In genomic region chr1:186499571-186499970, GRCh38 we compare ENCODE assay signal across 18 cellular contexts. TPM values are rescaled to one million over a fixed set of nuclear protein-coding genes. Genes with fewer than 3 reads are reported as not detected.
DNase-seq lines count a peak whose midpoint lies in the region; ATAC-seq, FAIRE-seq and TF ChIP-seq lines count a peak whose summit lies in the region.
"Had no signal": no experiment of that assay in that cellular context is flagged by ENCODE, and none has a peak within 500 bp of the region (broad histone marks: within the 10 kb centered on the region; RNA-seq: fewer than 3 reads in every experiment).

No MANE protein-coding gene starts in this region.

- H3K9me1 ChIP-seq in keratinocyte (ENCODE audit: control insufficient read depth, extremely low read depth, insufficient read depth, low read length) = no peaks in the 10 kb centered on the region

- H3K4me2 ChIP-seq in GM23248 (ENCODE audit: unreplicated experiment) (peak overlapping the region; percentile 47), astrocyte (ENCODE audit: low read length) (peak overlapping the region; percentile 41), keratinocyte (ENCODE audit: control insufficient read depth, extremely low read depth, insufficient read depth, low read depth, low read length) (no peak overlapping the region), skeletal muscle satellite cell (ENCODE audit: low read length) (peak overlapping the region; percentile 16)

- in situ Hi-C loops in GM23248 (cut with MboI) = no loop called here

- H3K36me3 ChIP-seq in GM23248 (ENCODE audit: low read depth) (no peaks in the 10 kb centered on the region), astrocyte (ENCODE audit: insufficient read depth, low read length) (no peaks in the 10 kb centered on the region), keratinocyte (ENCODE audit: control insufficient read depth in 2 of 2, extremely low read depth in 1 of 2, insufficient read depth in 2 of 2, low read length in 2 of 2) (no peaks in the 10 kb centered on the region), skeletal muscle satellite cell (ENCODE audit: insufficient read depth, low read length) (no peaks in the 10 kb centered on the region)
- H3K36me3 ChIP-seq: MG63 had no signal

- H3K9me2 ChIP-seq in GM23248 (ENCODE audit: insufficient read depth) = no peaks in the 10 kb centered on the region

- DNase-seq in GM23248 (no peak), astrocyte (ENCODE audit: low read depth) (no peak), keratinocyte (ENCODE audit: low read depth, low spot score) (no peak), cardiac septum (ENCODE audit: low spot score) (no peak)
- no peak for DNase-seq in activated T-helper 2 cell treated with anti-CD3 and anti-CD28 coated beads, Interferon-gamma antibody, Interleukin-2, Interleukin-4, amounts not matched to agents 10 μg/mL and 5 μg/mL and 100 μg/mL, durations not matched to agents 14 hours and 24 hours and 36 hours (ENCODE audit: low spot score)
- DNase-seq: DND-41, GDM1, MG63, NCI-H1105, NCI-H1694 treated with DMSO at 0.1 percent for 48 hours, NCI-H345, NCI-H69 had no signal

- 94 to 100% methylated on average over 1 of the region's 1 CpG for WGBS in GM23248 (ENCODE audit: low coverage in 1 of 2, low lambda C conversion rate in 2 of 2, missing lambda C conversion rate in 2 of 2), 2 experiments

- H3K27me3 ChIP-seq in GM23248 (replicated peaks; ENCODE audit: insufficient read depth) (no peaks in the 10 kb centered on the region), astrocyte (ENCODE audit: insufficient read depth, low read length) (no peaks in the 10 kb centered on the region), keratinocyte (ENCODE audit: control insufficient read depth, extremely low read depth, insufficient read depth, low read length) (no peaks in the 10 kb centered on the region), skeletal muscle satellite cell (ENCODE audit: control insufficient read depth, insufficient read depth, low read length) (no peaks in the 10 kb centered on the region)
- H3K27me3 ChIP-seq: MG63 had no signal

- peaks cover 31% of the 10 kb centered on the region for H3K4me1 Mint-ChIP-seq in astrocyte (ENCODE audit: low read depth, unreplicated experiment)
- H3K4me1 Mint-ChIP-seq in activated T-helper 2 cell treated with anti-CD3 and anti-CD28 coated beads, Interferon-gamma antibody, Interleukin-2, Interleukin-4, amounts not matched to agents 10 μg/mL and 5 μg/mL and 100 μg/mL, durations not matched to agents 14 hours and 24 hours and 36 hours (ENCODE audit: low read depth) = peaks cover 3% of the 10 kb centered on the region

- H3K79me2 ChIP-seq in GM23248 (ENCODE audit: insufficient read depth) = no peaks in the 10 kb centered on the region
- no peaks in the 10 kb centered on the region for H3K79me2 ChIP-seq in astrocyte (ENCODE audit: insufficient read depth, low read length)
- H3K79me2 ChIP-seq in keratinocyte (ENCODE audit: control insufficient read depth, insufficient read depth, low read length) = no peaks in the 10 kb centered on the region

- FAIRE-seq in astrocyte (lab: Jason Lieb, UNC) (peak; percentile 80), keratinocyte (lab: Jason Lieb, UNC) (no peak)
- FAIRE-seq: H54, HepG2 had no signal

- TF ChIP-seq CTCF in astrocyte (IDR thresholded peaks at IDR 0.05; ENCODE audit: insufficient read depth, low read depth, low read length) (no peak), keratinocyte (optimal IDR thresholded peaks at IDR 0.05 in 1 of 3, IDR thresholded peaks at IDR 0.05 in 1 of 3, conservative IDR thresholded peaks at IDR 0.05 in 1 of 3; ENCODE audit: extremely low read depth in 1 of 3, insufficient read depth in 2 of 3, low read length in 3 of 3) (no peak)

- H4K20me1 ChIP-seq in GM23248 (ENCODE audit: insufficient read depth) (no peaks in the 10 kb centered on the region), astrocyte (ENCODE audit: insufficient read depth, low read length) (no peaks in the 10 kb centered on the region), keratinocyte (ENCODE audit: control insufficient read depth, extremely low read depth, insufficient read depth, low read length) (no peaks in the 10 kb centered on the region)

- H3K36me3 Mint-ChIP-seq in astrocyte (ENCODE audit: low read depth, unreplicated experiment) = no peaks in the 10 kb centered on the region
- no peaks in the 10 kb centered on the region for H3K36me3 Mint-ChIP-seq in activated T-helper 2 cell treated with anti-CD3 and anti-CD28 coated beads, Interferon-gamma antibody, Interleukin-2, Interleukin-4, amounts not matched to agents 10 μg/mL and 5 μg/mL and 100 μg/mL, durations not matched to agents 14 hours and 24 hours and 36 hours (ENCODE audit: low read depth)

- H3K4me1 ChIP-seq in GM23248 (ENCODE audit: insufficient read depth) (peaks cover 55% of the 10 kb centered on the region), astrocyte (ENCODE audit: insufficient read depth, low read length) (peaks cover 28% of the 10 kb centered on the region), keratinocyte (ENCODE audit: control insufficient read depth, extremely low read depth, insufficient read depth, low read length) (peaks cover 35% of the 10 kb centered on the region), skeletal muscle satellite cell (ENCODE audit: control insufficient read depth, insufficient read depth, low read length) (peaks cover 25% of the 10 kb centered on the region)

- H3K27ac ChIP-seq in GM23248 (peak overlapping the region; percentile 60), astrocyte (ENCODE audit: low read depth, low read length) (peak overlapping the region; percentile 63), keratinocyte (ENCODE audit: control insufficient read depth, insufficient read depth, low read length) (peak overlapping the region; percentile 29)
- H3K27ac ChIP-seq: SK-N-MC had no signal

- H3K27me3 Mint-ChIP-seq in astrocyte (ENCODE audit: low read depth, unreplicated experiment) = no peaks in the 10 kb centered on the region
- no peaks in the 10 kb centered on the region for H3K27me3 Mint-ChIP-seq in activated T-helper 2 cell treated with anti-CD3 and anti-CD28 coated beads, Interferon-gamma antibody, Interleukin-2, Interleukin-4, amounts not matched to agents 10 μg/mL and 5 μg/mL and 100 μg/mL, durations not matched to agents 14 hours and 24 hours and 36 hours (ENCODE audit: low read depth)

- H3K9ac ChIP-seq in GM23248 (no peak overlapping the region), astrocyte (ENCODE audit: low read length) (peak overlapping the region; percentile 18), keratinocyte (ENCODE audit: control insufficient read depth, extremely low read depth, insufficient read depth, low read length) (no peak overlapping the region), skeletal muscle satellite cell (ENCODE audit: low read depth, low read length) (no peak overlapping the region)

- H2AFZ ChIP-seq in GM23248 (no peak overlapping the region), astrocyte (ENCODE audit: low read depth, low read length) (no peak overlapping the region), keratinocyte (ENCODE audit: control insufficient read depth, low read length) (peak overlapping the region; percentile 31)

- ATAC-seq in GM21737 (IDR thresholded peaks at IDR 0.05; ENCODE audit: unreplicated experiment) = no peak
- ATAC-seq: HepG2, Right ventricle myocardium inferior had no signal

- no peaks in the 10 kb centered on the region for H3K9me3 Mint-ChIP-seq in astrocyte (ENCODE audit: unreplicated experiment)
- no peaks in the 10 kb centered on the region for H3K9me3 Mint-ChIP-seq in activated T-helper 2 cell treated with anti-CD3 and anti-CD28 coated beads, Interferon-gamma antibody, Interleukin-2, Interleukin-4, amounts not matched to agents 10 μg/mL and 5 μg/mL and 100 μg/mL, durations not matched to agents 14 hours and 24 hours and 36 hours

- H3K4me3 ChIP-seq in GM23248 (no peak overlapping the region), astrocyte (ENCODE audit: insufficient read depth, low read depth, low read length) (no peak overlapping the region), keratinocyte (ENCODE audit: control insufficient read depth in 2 of 3, extremely low read depth in 1 of 3, insufficient read depth in 2 of 3, low read depth in 1 of 3, low read length in 3 of 3) (no peak overlapping the region), skeletal muscle satellite cell (ENCODE audit: low read length) (no peak overlapping the region)
- H3K4me3 ChIP-seq: MG63, SK-N-MC had no signal

- H3K4me3 Mint-ChIP-seq in astrocyte (ENCODE audit: unreplicated experiment) = no peak overlapping the region
- H3K4me3 Mint-ChIP-seq in activated T-helper 2 cell treated with anti-CD3 and anti-CD28 coated beads, Interferon-gamma antibody, Interleukin-2, Interleukin-4, amounts not matched to agents 10 μg/mL and 5 μg/mL and 100 μg/mL, durations not matched to agents 14 hours and 24 hours and 36 hours (ENCODE audit: low read depth) = no peak overlapping the region

- peaks cover 41% of the 10 kb centered on the region for H3F3A ChIP-seq in GM23248 (ENCODE audit: insufficient read depth)

- dilution Hi-C loops in keratinocyte (cut with MboI; ENCODE audit: extremely low pct_ligation_motif_present, low sequenced_read_pairs) = no loop called here

- H3K27ac Mint-ChIP-seq in astrocyte (ENCODE audit: unreplicated experiment) = peak overlapping the region; percentile 4
- H3K27ac Mint-ChIP-seq in activated T-helper 2 cell treated with anti-CD3 and anti-CD28 coated beads, Interferon-gamma antibody, Interleukin-2, Interleukin-4, amounts not matched to agents 10 μg/mL and 5 μg/mL and 100 μg/mL, durations not matched to agents 14 hours and 24 hours and 36 hours = no peak overlapping the region

- H3K9me3 ChIP-seq in GM23248 (ENCODE audit: low read depth) (no peaks in the 10 kb centered on the region), astrocyte (ENCODE audit: insufficient read depth, low read depth, low read length) (no peaks in the 10 kb centered on the region), keratinocyte (ENCODE audit: control insufficient read depth, low read depth, low read length) (no peaks in the 10 kb centered on the region), skeletal muscle satellite cell (replicated peaks; ENCODE audit: low read length) (no peaks in the 10 kb centered on the region)
- H3K9me3 ChIP-seq: MG63 had no signal

- intact Hi-C loops in cardiac septum (cut with DNase I) = no loop called here
- intact Hi-C loops in activated T-helper 2 cell treated with anti-CD3 and anti-CD28 coated beads, Interferon-gamma antibody, Interleukin-2, Interleukin-4, amounts not matched to agents 10 μg/mL and 5 μg/mL and 100 μg/mL, durations not matched to agents 14 hours and 24 hours and 36 hours (cut with micrococcal nuclease) = no loop called here

RNA-seq across cellular contexts. Expression of gene PDC, which starts 38.7 kb away (rescaled TPM):
- 0.63 TPM in 1 of 2 replicates, not detected in the other for total RNA-seq in GM23248 (2014; rRNA removed; shearing (Covaris generic))
- polyA plus RNA-seq in GM23248 (2016; fragmentation: Nextera tagmentation; extraction: Ambion mirVana) = 0.20 and 0.94 TPM in 2 replicates
- not detected in 2 replicates for total RNA-seq in astrocyte
- not detected in 3 replicates for polyA plus RNA-seq in keratinocyte
- polyA plus RNA-seq in keratinocyte (2011; ENCODE audit: low read depth) = not detected
- polyA plus RNA-seq in keratinocyte (2011; cell fraction: cytosol; rRNA removed) = not detected in 2 replicates
- polyA plus RNA-seq in keratinocyte (2011; cell fraction: nucleus; rRNA removed) = not detected in 2 replicates
- not detected in 2 replicates for polyA plus RNA-seq in keratinocyte (2012; ENCODE audit: low replicate concordance)
- polyA minus RNA-seq in keratinocyte = not detected in 3 replicates
- polyA minus RNA-seq in keratinocyte (2011; cell fraction: cytosol; rRNA and poly(A)+ RNA removed) = not detected
- polyA minus RNA-seq in keratinocyte (2011; cell fraction: nucleus; rRNA and poly(A)+ RNA removed) = not detected in 2 replicates
- 0.22 and 0.51 TPM in 2 replicates for total RNA-seq in skeletal muscle satellite cell (2012; rRNA removed)
- not detected for total RNA-seq in cardiac septum
- not detected in 2 replicates for total RNA-seq in activated T-helper 2 cell treated with anti-CD3 and anti-CD28 coated beads, Interferon-gamma antibody, Interleukin-2, Interleukin-4, amounts not matched to agents 10 μg/mL and 5 μg/mL and 100 μg/mL, durations not matched to agents 14 hours and 24 hours and 36 hours
- total RNA-seq: HepG2, Right ventricle myocardium inferior had no signal
- polyA plus RNA-seq: HepG2 had no signal
